Comparison of ENCODE assay signal across 1 cellular context in genomic region chr1:220219865-220220698, GRCh38.
A peak's percentile ranks its signal among the peaks of the same experiment; 100 is the strongest.
TF ChIP-seq lines count a peak whose summit lies in the region.

No MANE protein-coding gene starts in this region.

TF ChIP-seq in GM12878, 131 proteins besides CTCF, POLR2A, EP300 and RAD21 (continued from another document and continues in another):
- TF ChIP-seq IRF3 (IDR thresholded peaks at IDR 0.05), result no peak
- no peak for TF ChIP-seq USF2 (IDR thresholded peaks at IDR 0.05; ENCODE audit: borderline replicate concordance, low read depth, low read length)
- no peak for TF ChIP-seq NR2C1 (IDR thresholded peaks at IDR 0.05)
- TF ChIP-seq LARP7 (IDR thresholded peaks at IDR 0.05), result peak; percentile 48; the same call in 1 of the 2 replicates
- peak; percentile 73 for TF ChIP-seq PML (IDR thresholded peaks at IDR 0.05; ENCODE audit: low read length)
- peak; percentile 61 for TF ChIP-seq NBN (IDR thresholded peaks at IDR 0.05)
- 0 out of 2 replicates have a peak, but pooled peaks have one; percentile 29 for TF ChIP-seq ZNF687 (IDR thresholded peaks at IDR 0.05)
- peak; percentile 71 for TF ChIP-seq BCL11A (IDR thresholded peaks at IDR 0.05; ENCODE audit: low read depth, low read length)
- no peak for TF ChIP-seq ZNF207 (IDR thresholded peaks at IDR 0.05; ENCODE audit: borderline replicate concordance)
- TF ChIP-seq HDAC6 (IDR thresholded peaks at IDR 0.05; ENCODE audit: unreplicated experiment), result no peak
- no peak for TF ChIP-seq NRF1 (conservative IDR thresholded peaks at IDR 0.05; ENCODE audit: low read depth, low read length)
- TF ChIP-seq SREBF2 (IDR thresholded peaks at IDR 0.05; ENCODE audit: low read length), result no peak
- no peak for TF ChIP-seq USF1 (IDR thresholded peaks at IDR 0.05; ENCODE audit: borderline replicate concordance, extremely low read length, insufficient read depth, low read depth, low read length)
- TF ChIP-seq NFXL1 (IDR thresholded peaks at IDR 0.05; ENCODE audit: borderline replicate concordance), result no peak
- TF ChIP-seq TBL1XR1 (IDR thresholded peaks at IDR 0.05; ENCODE audit: low read depth, low read length), result no peak; the same call in 1 of the 2 replicates
- TF ChIP-seq CBX5 (IDR thresholded peaks at IDR 0.05; ENCODE audit: low read depth), result peak; percentile 60; the same call in 1 of the 2 replicates
- TF ChIP-seq ZNF24 (IDR thresholded peaks at IDR 0.05), result no peak
- TF ChIP-seq CHD2 (IDR thresholded peaks at IDR 0.05; ENCODE audit: borderline replicate concordance, low read depth, low read length), result peak; percentile 71
- TF ChIP-seq ESRRA (IDR thresholded peaks at IDR 0.05; ENCODE audit: low read length), result no peak
- peak; percentile 74 for TF ChIP-seq RELB (IDR thresholded peaks at IDR 0.05; ENCODE audit: low read depth)
- peak; percentile 60 for TF ChIP-seq SMARCA5 (IDR thresholded peaks at IDR 0.05)
- no peak for TF ChIP-seq RFX5 (IDR thresholded peaks at IDR 0.05; ENCODE audit: low read depth, low read length)
- no peak for TF ChIP-seq ZNF592 (IDR thresholded peaks at IDR 0.05)
- 0 out of 2 replicates have a peak, but pooled peaks have one; percentile 47 for TF ChIP-seq NR2F1 (conservative IDR thresholded peaks at IDR 0.05)
- TF ChIP-seq ETV6 (conservative IDR thresholded peaks at IDR 0.05 in 1 of 2, IDR thresholded peaks at IDR 0.05 in 1 of 2; ENCODE audit: borderline replicate concordance in 1 of 2, low read depth in 1 of 2), result peak in 1 of 2 experiments; percentile 37; a peak in 1 of 4 replicates
- TF ChIP-seq IKZF1 (conservative IDR thresholded peaks at IDR 0.05), result peak; percentile 85
- TF ChIP-seq RB1 (IDR thresholded peaks at IDR 0.05; ENCODE audit: borderline replicate concordance), result no peak
- TF ChIP-seq MXI1 (IDR thresholded peaks at IDR 0.05; ENCODE audit: low read depth, low read length), result peak; percentile 76; the same call in 1 of the 2 replicates
- TF ChIP-seq EZH2 (IDR thresholded peaks at IDR 0.05; ENCODE audit: borderline replicate concordance, control insufficient read depth, low read depth, low read length), result no peak
- 0 out of 2 replicates have a peak, but pooled peaks have one; percentile 6 for TF ChIP-seq REST (IDR thresholded peaks at IDR 0.05; ENCODE audit: low read depth, low read length)
- TF ChIP-seq BCL3 (IDR thresholded peaks at IDR 0.05; ENCODE audit: borderline replicate concordance, insufficient read depth, low read depth, low read length, poor library complexity, severe bottlenecking), result peak; percentile 60
- no peak for TF ChIP-seq CUX1 (IDR thresholded peaks at IDR 0.05; ENCODE audit: insufficient replicate concordance, low read depth, low read length)
- no peak for TF ChIP-seq CHD1 (IDR thresholded peaks at IDR 0.05; ENCODE audit: low read depth, low read length)
